8 cellular contexts compared by ENCODE assay signal in the genomic region with DNA sequence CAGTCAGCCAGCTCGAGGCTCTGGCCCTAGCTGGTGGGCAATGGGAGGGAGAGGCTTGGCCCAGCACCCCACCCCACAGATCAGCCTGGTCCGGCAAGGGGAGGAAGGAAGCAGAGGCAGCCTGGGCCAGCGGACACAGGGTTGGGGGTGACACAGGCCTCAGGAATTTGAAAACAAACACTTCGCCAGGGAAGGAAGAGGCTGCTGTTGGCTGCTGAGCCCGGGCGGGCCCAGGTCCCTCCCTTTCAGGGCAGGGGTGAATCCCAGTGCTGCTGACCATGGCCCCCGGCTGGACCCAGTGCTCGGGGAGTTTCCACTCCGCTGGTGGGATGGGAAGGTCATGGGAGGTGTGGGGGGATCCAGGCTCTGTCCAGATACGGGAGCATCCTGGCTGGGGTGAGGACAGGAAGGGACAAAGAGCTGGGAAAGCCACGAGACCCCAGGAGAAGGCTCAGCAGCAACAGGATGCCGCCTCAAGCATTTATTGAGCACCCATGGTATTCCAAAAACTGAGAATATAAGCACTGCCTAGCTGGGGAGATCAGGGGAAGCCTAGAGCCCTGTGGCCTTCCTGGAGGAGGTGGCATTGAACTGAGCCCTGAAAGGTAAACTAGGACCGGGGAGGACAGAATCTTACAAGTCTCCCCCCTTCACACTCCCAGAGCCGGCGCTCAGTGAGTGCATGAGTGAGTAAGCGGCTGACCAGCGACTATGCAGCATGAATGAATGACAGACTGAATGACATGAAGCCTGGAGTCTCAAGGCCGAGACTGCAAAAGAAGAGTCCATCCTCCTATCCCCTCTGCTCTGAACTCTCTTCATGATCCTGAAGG. TPM values are rescaled to one million over a fixed set of nuclear protein-coding genes. Genes with fewer than 3 reads are reported as not detected.
A peak's percentile ranks its signal among the peaks of the same experiment; 100 is the strongest.
DNase-seq lines count a peak whose midpoint lies in the region; ATAC-seq and TF ChIP-seq lines count a peak whose summit lies in the region.

No MANE protein-coding gene starts in this region.

- intact Hi-C loops in thyroid gland (cut with DNase I), result no loop called here

- H3K4me1 ChIP-seq in HUES48 (ENCODE audit: control insufficient read depth, insufficient read depth, low read length), result peaks cover 9% of the 10 kb centered on the region
- peaks cover 8 to 39% of the 10 kb centered on the region in 2 donors for H3K4me1 ChIP-seq in thyroid gland

- H3K36me3 Mint-ChIP-seq in glutamatergic neuron (ENCODE audit: unreplicated experiment), result no peaks in the 10 kb centered on the region

- H3K4me1 Mint-ChIP-seq in glutamatergic neuron (ENCODE audit: low read depth, unreplicated experiment), result no peaks in the 10 kb centered on the region

- no peak overlapping the region for H3K4me3 ChIP-seq in HUES48 (ENCODE audit: low read depth, low read length)
- H3K4me3 ChIP-seq in choroid plexus epithelial cell (ENCODE audit: low read depth, low read length), result no peak overlapping the region
- H3K4me3 ChIP-seq in thyroid gland (replicated peaks in 1 of 3), result no peak overlapping the region

- peak overlapping the region; percentile 71 for H3K27ac ChIP-seq in HUES48 (ENCODE audit: low read depth, low read length)
- peak overlapping the region; percentile 80 to 92 (median 87) for H3K27ac ChIP-seq in thyroid gland

- H3K27ac Mint-ChIP-seq in glutamatergic neuron (ENCODE audit: unreplicated experiment), result no peak overlapping the region

- ATAC-seq in left lobe of liver (peak; percentile 18), HG03442 (IDR thresholded peaks at IDR 0.05; ENCODE audit: unreplicated experiment) (no peak)

- H3K36me3 ChIP-seq in HUES48 (ENCODE audit: control insufficient read depth, insufficient read depth, low read length) (no peaks in the 10 kb centered on the region), thyroid gland (no peaks in the 10 kb centered on the region)

- H3K9ac ChIP-seq in HUES48 (ENCODE audit: low read depth, low read length), result peak overlapping the region; percentile 48

- DNase-seq in choroid plexus epithelial cell (ENCODE audit: low read depth), result peak; percentile 95
- peak; percentile 65 for DNase-seq in left lobe of liver (ENCODE audit: low spot score)
- peak; percentile 48 to 58 for DNase-seq in thyroid gland
- no peak for DNase-seq in activated T-cell treated with anti-CD3 and anti-CD28 coated beads, Interleukin-2, amount 50 U/mL, for 1 hour
- DNase-seq in glutamatergic neuron, result no peak
- DNase-seq in stimulated activated CD4-positive, alpha-beta T cell treated with anti-CD3 and anti-CD28 coated beads, Interleukin-15, amount 100 ng/mL, for 24 hours, result no peak

- no peaks in the 10 kb centered on the region for H3K27me3 ChIP-seq in HUES48 (ENCODE audit: control insufficient read depth, insufficient read depth, low read length)
- H3K27me3 ChIP-seq in thyroid gland, result no peaks in the 10 kb centered on the region

- H3K9me3 ChIP-seq in HUES48 (ENCODE audit: control insufficient read depth, insufficient read depth, low read length), result no peaks in the 10 kb centered on the region
- no peaks in the 10 kb centered on the region for H3K9me3 ChIP-seq in thyroid gland

- no peak overlapping the region for H3K4me3 Mint-ChIP-seq in glutamatergic neuron (ENCODE audit: unreplicated experiment)

- H3K9me3 Mint-ChIP-seq in glutamatergic neuron (ENCODE audit: unreplicated experiment), result peaks cover 1% of the 10 kb centered on the region

- TF ChIP-seq CTCF in choroid plexus epithelial cell (conservative IDR thresholded peaks at IDR 0.05; ENCODE audit: low read depth, low read length) (no peak), thyroid gland (IDR thresholded peaks at IDR 0.05) (no peak), glutamatergic neuron (IDR thresholded peaks at IDR 0.05; ENCODE audit: partially characterized antibody, unreplicated experiment) (no peak)

- TF ChIP-seq POLR2A in thyroid gland (IDR thresholded peaks at IDR 0.05), result no peak

- H3K27me3 Mint-ChIP-seq in glutamatergic neuron (ENCODE audit: unreplicated experiment), result peaks cover 3% of the 10 kb centered on the region

- WGBS in thyroid gland, 2 donors, result 65 to 71% methylated on average over 15 to 17 of the region's 18 CpGs

RNA-seq across cellular contexts. Expression of gene EPHA2, which starts 26.2 kb away (rescaled TPM):
- 6.5 TPM for total RNA-seq in left lobe of liver
- 10 to 100 TPM; 22.3 to 53.2 (median 29.3) TPM for total RNA-seq in thyroid gland
- 0.29 TPM for total RNA-seq in glutamatergic neuron (ENCODE audit: unreplicated experiment)

RNA-seq across cellular contexts. Expression of gene ARHGEF19, which starts 30.3 kb away (rescaled TPM):
- 1.9 TPM for total RNA-seq in left lobe of liver
- total RNA-seq in thyroid gland, result 10 to 100 TPM; 11.9 to 32.3 (median 17.5) TPM
- 3.4 TPM for total RNA-seq in glutamatergic neuron (ENCODE audit: unreplicated experiment)

RNA-seq across cellular contexts. Expression of gene CPLANE2, which starts 54.9 kb away (rescaled TPM):
- 4.7 TPM for total RNA-seq in left lobe of liver
- 10 to 100 TPM in 3 of 4 donors, 1 to 10 TPM in 1; 4.3 to 21.8 (median 15.3) TPM for total RNA-seq in thyroid gland
- 3.5 TPM for total RNA-seq in glutamatergic neuron (ENCODE audit: unreplicated experiment)

Comparison
In these comparisons a context has a peak if more than half of its experiments do, and no peak if none do; other contexts are left out.
1. DNase-seq: peak in choroid plexus epithelial cell (single experiment), left lobe of liver (single experiment) and thyroid gland (2 of 2); none in activated T-cell treated with anti-CD3 and anti-CD28 coated beads, Interleukin-2, amount 50 U/mL, for 1 hour (single experiment), glutamatergic neuron (single experiment) and stimulated activated CD4-positive, alpha-beta T cell treated with anti-CD3 and anti-CD28 coated beads, Interleukin-15, amount 100 ng/mL, for 24 hours (single experiment).